ENCODE assay signal across 12 cellular contexts in the genomic region with DNA sequence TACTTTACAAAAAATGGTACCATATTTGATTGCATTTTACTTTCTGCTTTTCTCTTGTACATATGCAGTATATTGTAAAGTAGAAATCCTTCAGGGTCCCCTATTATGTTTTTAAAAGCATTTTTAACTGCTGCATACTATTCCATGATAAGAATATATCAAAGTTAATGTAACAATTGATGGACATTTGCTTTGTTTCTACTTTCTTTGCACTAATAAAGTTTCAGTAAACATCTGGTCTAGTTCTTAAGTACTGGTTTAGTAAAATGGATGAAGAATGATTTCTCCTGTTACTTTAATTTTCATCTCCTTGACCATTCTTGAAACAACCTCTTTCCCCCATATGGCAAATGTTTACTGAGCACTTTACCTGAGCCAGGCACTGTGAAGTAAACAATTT. TPM values are rescaled to one million over a fixed set of nuclear protein-coding genes. Genes with fewer than 3 reads are reported as not detected.
DNase-seq lines count a peak whose midpoint lies in the region; ATAC-seq and TF ChIP-seq lines count a peak whose summit lies in the region.
"Had no signal": no experiment of that assay in that cellular context is flagged by ENCODE, and none has a peak within 500 bp of the region (broad histone marks: within the 10 kb centered on the region; RNA-seq: fewer than 3 reads in every experiment).

No MANE protein-coding gene starts in this region.

- no peak overlapping the region for H3K9ac ChIP-seq in HUES6 (ENCODE audit: low read length)

- H3K4me1 ChIP-seq in HUES6 (ENCODE audit: control insufficient read depth, insufficient read depth, low read length), result peaks cover 24% of the 10 kb centered on the region
- peaks cover 19% of the 10 kb centered on the region for H3K4me1 ChIP-seq in suprapubic skin

- H3K9me3 ChIP-seq in HUES6 (ENCODE audit: control insufficient read depth, insufficient read depth, low read depth, low read length) (peaks cover 3% of the 10 kb centered on the region; the same call in 1 of the 2 replicates), suprapubic skin (no peaks in the 10 kb centered on the region)

- TF ChIP-seq CTCF in nephron progenitor cell (IDR thresholded peaks at IDR 0.05) (no peak), suprapubic skin (IDR thresholded peaks at IDR 0.05) (no peak)

- CTCF ChIA-PET in activated CD4-positive, alpha-beta T cell treated with anti-CD3 and anti-CD28 coated beads, Interleukin-2, amount 10 ng/mL, durations not matched to agents 7 days and 5 days (lab: Charles Lee), result no interaction called here

- H3K27me3 ChIP-seq in HUES6 (ENCODE audit: control insufficient read depth, insufficient read depth, low read length), result no peaks in the 10 kb centered on the region
- no peaks in the 10 kb centered on the region for H3K27me3 ChIP-seq in suprapubic skin

- peak overlapping the region; percentile 11 for H3K27ac Mint-ChIP-seq in activated CD4-positive, alpha-beta T cell treated with anti-CD3 and anti-CD28 coated beads, Interleukin-2, amount 10 ng/mL, durations not matched to agents 7 days and 5 days
- H3K27ac Mint-ChIP-seq in activated naive CD8-positive, alpha-beta T cell treated with anti-CD3 and anti-CD28 coated beads for 36 hours, result no peak overlapping the region
- H3K27ac Mint-ChIP-seq in nephron progenitor cell, result no peak overlapping the region

- no peak for DNase-seq in activated CD4-positive, alpha-beta T cell treated with anti-CD3 and anti-CD28 coated beads, Interleukin-2, amount 10 ng/mL, durations not matched to agents 7 days and 5 days
- no peak for DNase-seq in activated CD4-positive, alpha-beta T cell treated with anti-CD3 and anti-CD28 coated beads for 4 hours
- DNase-seq in activated naive CD8-positive, alpha-beta T cell treated with anti-CD3 and anti-CD28 coated beads for 36 hours, result no peak
- DNase-seq in nephron progenitor cell, result no peak
- no peak for DNase-seq in suprapubic skin (ENCODE audit: low spot score in 2 of 2)
- no peak for DNase-seq in Ammon's horn (ENCODE audit: low spot score)
- DNase-seq: activated naive CD4-positive, alpha-beta T cell; GM23248; left colon; NCI-H2081 had no signal

- peak overlapping the region; percentile 14 for H3K4me3 Mint-ChIP-seq in activated CD4-positive, alpha-beta T cell treated with anti-CD3 and anti-CD28 coated beads, Interleukin-2, amount 10 ng/mL, durations not matched to agents 7 days and 5 days
- peak overlapping the region; percentile 29 for H3K4me3 Mint-ChIP-seq in activated naive CD8-positive, alpha-beta T cell treated with anti-CD3 and anti-CD28 coated beads for 36 hours
- H3K4me3 Mint-ChIP-seq in nephron progenitor cell, result peak overlapping the region; percentile 91

- H3K4me1 Mint-ChIP-seq in activated CD4-positive, alpha-beta T cell treated with anti-CD3 and anti-CD28 coated beads, Interleukin-2, amount 10 ng/mL, durations not matched to agents 7 days and 5 days, result peaks cover 29% of the 10 kb centered on the region
- peaks cover 35% of the 10 kb centered on the region for H3K4me1 Mint-ChIP-seq in activated naive CD8-positive, alpha-beta T cell treated with anti-CD3 and anti-CD28 coated beads for 36 hours
- H3K4me1 Mint-ChIP-seq in nephron progenitor cell, result peaks cover 38% of the 10 kb centered on the region

- H3K4me3 ChIP-seq in HUES6 (ENCODE audit: low read depth, low read length) (0 out of 2 replicates have a peak overlapping the region, but pooled peaks have one; percentile 18), suprapubic skin (no peak overlapping the region)

- peaks cover 1% of the 10 kb centered on the region for H3K36me3 Mint-ChIP-seq in activated CD4-positive, alpha-beta T cell treated with anti-CD3 and anti-CD28 coated beads, Interleukin-2, amount 10 ng/mL, durations not matched to agents 7 days and 5 days (ENCODE audit: low read depth)
- peaks cover 12% of the 10 kb centered on the region for H3K36me3 Mint-ChIP-seq in activated naive CD8-positive, alpha-beta T cell treated with anti-CD3 and anti-CD28 coated beads for 36 hours
- H3K36me3 Mint-ChIP-seq in nephron progenitor cell (ENCODE audit: low read depth), result peaks cover 23% of the 10 kb centered on the region

- POLR2A ChIA-PET in activated CD4-positive, alpha-beta T cell treated with anti-CD3 and anti-CD28 coated beads, Interleukin-2, amount 10 ng/mL, durations not matched to agents 7 days and 5 days (lab: Charles Lee), result no interaction called here

- TF ChIP-seq POLR2A in suprapubic skin (IDR thresholded peaks at IDR 0.05), result no peak

- H3K27ac ChIP-seq in HUES6 (ENCODE audit: low read depth, low read length) (no peak overlapping the region), suprapubic skin (no peak overlapping the region)

- no peaks in the 10 kb centered on the region for H3K9me3 Mint-ChIP-seq in activated CD4-positive, alpha-beta T cell treated with anti-CD3 and anti-CD28 coated beads, Interleukin-2, amount 10 ng/mL, durations not matched to agents 7 days and 5 days
- H3K9me3 Mint-ChIP-seq in activated naive CD8-positive, alpha-beta T cell treated with anti-CD3 and anti-CD28 coated beads for 36 hours, result no peaks in the 10 kb centered on the region
- H3K9me3 Mint-ChIP-seq in nephron progenitor cell, result peaks cover 5% of the 10 kb centered on the region

- no peaks in the 10 kb centered on the region for H3K27me3 Mint-ChIP-seq in activated CD4-positive, alpha-beta T cell treated with anti-CD3 and anti-CD28 coated beads, Interleukin-2, amount 10 ng/mL, durations not matched to agents 7 days and 5 days
- no peaks in the 10 kb centered on the region for H3K27me3 Mint-ChIP-seq in activated naive CD8-positive, alpha-beta T cell treated with anti-CD3 and anti-CD28 coated beads for 36 hours
- no peaks in the 10 kb centered on the region for H3K27me3 Mint-ChIP-seq in nephron progenitor cell (ENCODE audit: low read depth, poor library complexity)

- ATAC-seq in GM21423 (IDR thresholded peaks at IDR 0.05; ENCODE audit: unreplicated experiment), result no peak

- H3K36me3 ChIP-seq in HUES6 (ENCODE audit: control insufficient read depth, insufficient read depth, low read length) (no peaks in the 10 kb centered on the region), suprapubic skin (no peaks in the 10 kb centered on the region)

- no peak for TF ChIP-seq EP300 in suprapubic skin (IDR thresholded peaks at IDR 0.05)

RNA-seq across cellular contexts. Expression of gene MRPS9, which starts 1.7 kb away (rescaled TPM):
- total RNA-seq in activated CD4-positive, alpha-beta T cell treated with anti-CD3 and anti-CD28 coated beads, Interleukin-2, amount 10 ng/mL, durations not matched to agents 7 days and 5 days, result 10 to 100 TPM; 23.6 to 23.7 TPM
- total RNA-seq in activated naive CD8-positive, alpha-beta T cell treated with anti-CD3 and anti-CD28 coated beads for 36 hours, result 10 to 100 TPM; 52.2 to 57.1 TPM
- total RNA-seq in suprapubic skin, result 10 to 100 TPM; 12.7 to 17.5 (median 15.3) TPM

Comparison
In these comparisons a context has a peak if more than half of its experiments do, and no peak if none do; other contexts are left out.
1. H3K4me3 Mint-ChIP-seq: peak in every context shown above with its lines; median percentile 91 in nephron progenitor cell; 29 in activated naive CD8-positive, alpha-beta T cell treated with anti-CD3 and anti-CD28 coated beads for 36 hours; 14 in activated CD4-positive, alpha-beta T cell treated with anti-CD3 and anti-CD28 coated beads, Interleukin-2, amount 10 ng/mL, durations not matched to agents 7 days and 5 days.